In the genomic region with DNA sequence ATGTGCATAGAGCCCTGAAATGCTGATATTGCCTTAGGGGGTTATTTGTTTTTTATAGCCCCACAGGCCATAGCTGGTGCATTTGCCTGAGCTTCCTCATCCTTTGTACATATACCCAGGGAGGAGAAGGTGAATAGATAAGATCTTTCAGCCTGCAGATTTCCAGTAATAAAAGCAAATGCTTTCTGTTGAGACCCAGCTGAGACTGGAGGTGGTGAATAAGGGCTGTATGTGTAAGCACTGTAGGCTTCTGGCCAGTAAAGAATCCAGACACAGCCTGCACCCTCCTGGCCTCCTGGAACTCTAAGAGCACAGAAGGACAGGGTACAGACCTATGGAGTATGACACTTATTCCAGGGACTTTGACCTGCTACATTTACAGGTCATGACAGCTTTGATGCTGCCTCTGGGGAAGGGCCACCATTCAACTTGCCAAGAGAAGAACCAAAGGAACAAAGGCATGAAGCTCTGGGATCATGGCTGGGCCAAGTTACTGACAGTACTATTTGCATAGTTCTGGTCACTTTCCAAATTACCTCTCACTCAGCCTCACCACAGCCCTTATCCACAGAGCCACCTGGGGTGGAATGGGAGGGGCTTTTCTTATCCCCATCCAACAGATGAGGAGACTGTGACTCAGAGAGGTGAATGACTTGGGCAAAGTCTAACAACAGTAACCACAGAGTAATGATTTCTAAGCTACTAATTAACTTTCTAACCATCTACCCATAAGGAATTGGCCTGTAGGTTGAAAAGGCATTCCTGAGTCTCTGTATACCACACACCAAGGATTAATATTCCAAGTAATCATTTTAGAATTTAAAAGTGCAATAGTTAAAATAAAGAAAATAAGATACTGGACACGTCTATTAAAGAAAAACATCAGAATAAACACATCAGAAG, we compare ENCODE assay signal across 11 cellular contexts.
DNase-seq lines count a peak whose midpoint lies in the region; ATAC-seq, FAIRE-seq and TF ChIP-seq lines count a peak whose summit lies in the region.
"Had no signal": no experiment of that assay in that cellular context is flagged by ENCODE, and none has a peak within 500 bp of the region (broad histone marks: within the 10 kb centered on the region; RNA-seq: fewer than 3 reads in every experiment).

No MANE protein-coding gene starts in this region.

- FAIRE-seq in D721Med (lab: Jason Lieb, UNC), result no peak

- TF ChIP-seq CTCF in astrocyte of the cerebellum (IDR thresholded peaks at IDR 0.05; ENCODE audit: low read depth, low read length, missing control alignments) (no peak), WERI-Rb-1 (IDR thresholded peaks at IDR 0.05; ENCODE audit: low read depth, low read length) (no peak), D721Med (IDR thresholded peaks at IDR 0.05; ENCODE audit: insufficient read depth, missing control alignments) (no peak)

- peaks cover 15% of the 10 kb centered on the region for H3K4me1 ChIP-seq in ACC112 (ENCODE audit: control insufficient read depth, insufficient read depth, low read length, unreplicated experiment)

- in situ Hi-C loops in astrocyte of the cerebellum (cut with HindIII; ENCODE audit: low sequenced_read_pairs), result no loop called here

- H3K36me3 ChIP-seq in ACC112 (ENCODE audit: insufficient read depth, low read length) (no peaks in the 10 kb centered on the region), WERI-Rb-1 (no peaks in the 10 kb centered on the region)

- H3K4me3 ChIP-seq in ACC112 (ENCODE audit: low read depth, low read length) (no peak overlapping the region), astrocyte of the cerebellum (ENCODE audit: low read depth, low read length) (no peak overlapping the region), WERI-Rb-1 (ENCODE audit: low read depth, low read length) (no peak overlapping the region)
- H3K4me3 ChIP-seq: GM23338 had no signal

- H3K27me3 ChIP-seq in ACC112 (ENCODE audit: insufficient read depth, low read length), result no peaks in the 10 kb centered on the region
- no peaks in the 10 kb centered on the region for H3K27me3 ChIP-seq in WERI-Rb-1 (ENCODE audit: insufficient read depth, low read depth, severe bottlenecking)

- H2AFZ ChIP-seq in ACC112 (ENCODE audit: low read length, unreplicated experiment), result peak overlapping the region; percentile 40
- H2AFZ ChIP-seq: GM23338 had no signal

- H3K79me2 ChIP-seq in ACC112 (ENCODE audit: control insufficient read depth, insufficient read depth, low read length, unreplicated experiment), result no peaks in the 10 kb centered on the region

- no peak for ATAC-seq in HG03280 (IDR thresholded peaks at IDR 0.05; ENCODE audit: unreplicated experiment)
- ATAC-seq: GM23338 had no signal

- H3K27ac ChIP-seq in ACC112 (ENCODE audit: low read depth, low read length), result peak overlapping the region; percentile 63
- no peak overlapping the region for H3K27ac ChIP-seq in WERI-Rb-1

- DNase-seq in HuH-7 (ENCODE audit: low spot score) (peak; percentile 23), astrocyte of the cerebellum (ENCODE audit: low read depth) (peak; percentile 90), iris pigment epithelial cell (ENCODE audit: low read depth) (peak; percentile 10), NCI-H187 (lab: John Stamatoyannopoulos, UW) (no peak), WERI-Rb-1 (no peak), D721Med (ENCODE audit: insufficient read length, low spot score) (no peak)
- DNase-seq: effector CD8-positive, alpha-beta T cell; stimulated activated CD4-positive, alpha-beta T cell treated with anti-CD3 and anti-CD28 coated beads, Interleukin-15, amount 100 ng/mL, for 24 hours had no signal

- no peaks in the 10 kb centered on the region for H3K9me3 ChIP-seq in WERI-Rb-1 (ENCODE audit: severe bottlenecking)

Comparison
In these comparisons a context has a peak if more than half of its experiments do, and no peak if none do; other contexts are left out.
1. DNase-seq: peak in HuH-7 (single experiment), astrocyte of the cerebellum (single experiment) and iris pigment epithelial cell (single experiment); none in NCI-H187 (0 of 2), WERI-Rb-1 (single experiment) and D721Med (single experiment).